Comparison of ENCODE assay signal across 8 cellular contexts in the genomic region with DNA sequence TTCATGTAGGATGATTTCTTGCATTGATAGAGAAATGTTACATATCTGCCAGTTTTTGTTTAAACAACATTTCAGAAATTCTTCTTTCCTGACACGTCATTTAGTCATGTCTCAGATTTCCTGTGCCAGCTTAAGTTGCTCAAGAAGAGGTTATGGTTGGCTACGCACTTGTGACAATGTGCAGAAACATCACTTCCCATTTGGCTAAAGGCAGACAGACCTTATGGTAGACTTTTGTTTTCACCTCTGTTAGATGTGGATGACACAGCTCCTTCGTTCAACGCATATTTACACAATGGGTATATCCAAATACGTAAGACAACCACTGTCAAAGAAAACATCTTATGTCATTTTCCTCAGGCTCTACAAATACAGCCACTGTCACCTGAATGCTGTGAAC.
DNase-seq lines count a peak whose midpoint lies in the region; ATAC-seq and TF ChIP-seq lines count a peak whose summit lies in the region.

No MANE protein-coding gene starts in this region.

- H3K14ac ChIP-seq in neuronal stem cell (ENCODE audit: low read length): no peak overlapping the region

- H3K4ac ChIP-seq in neuronal stem cell (ENCODE audit: low read length): no peak overlapping the region

- no peak overlapping the region for H3K18ac ChIP-seq in neuronal stem cell (ENCODE audit: low read length)

- no peaks in the 10 kb centered on the region for H3K79me1 ChIP-seq in neuronal stem cell (ENCODE audit: low read depth, low read length)

- H2BK15ac ChIP-seq in neuronal stem cell (ENCODE audit: low read length): no peak overlapping the region

- no peak overlapping the region for H2AK5ac ChIP-seq in neuronal stem cell (ENCODE audit: low read depth, low read length)

- H3K9me3 ChIP-seq in esophagus muscularis mucosa (no peaks in the 10 kb centered on the region), neuronal stem cell (replicated peaks in 1 of 2; ENCODE audit: control insufficient read depth in 2 of 2, insufficient read depth in 1 of 2, low read depth in 1 of 2, low read length in 2 of 2) (no peaks in the 10 kb centered on the region)

- H2BK120ac ChIP-seq in neuronal stem cell (ENCODE audit: low read depth, low read length): no peak overlapping the region

- H4K8ac ChIP-seq in neuronal stem cell (ENCODE audit: low read depth, low read length): no peak overlapping the region

- no peaks in the 10 kb centered on the region for H3K36me3 ChIP-seq in esophagus muscularis mucosa
- no peaks in the 10 kb centered on the region for H3K36me3 ChIP-seq in neuronal stem cell (replicated peaks in 1 of 2; ENCODE audit: control insufficient read depth in 2 of 2, insufficient read depth in 2 of 2, low read length in 2 of 2)
- no peaks in the 10 kb centered on the region for H3K36me3 ChIP-seq in H7 (replicated peaks; ENCODE audit: control insufficient read depth, insufficient read depth, low read length)

- H2BK5ac ChIP-seq in neuronal stem cell (ENCODE audit: low read length): no peak overlapping the region

- H3K27ac ChIP-seq in esophagus muscularis mucosa (replicated peaks in 1 of 4) (peak overlapping the region in 3 of 4 donors; percentile 34 to 42 (median 34)), neuronal stem cell (replicated peaks; ENCODE audit: low read length) (no peak overlapping the region)

- H3K27me3 ChIP-seq in esophagus muscularis mucosa: no peaks in the 10 kb centered on the region
- H3K27me3 ChIP-seq in neuronal stem cell (ENCODE audit: control insufficient read depth in 3 of 3, insufficient read depth in 3 of 3, low read depth in 1 of 3, low read length in 3 of 3): no peaks in the 10 kb centered on the region
- no peaks in the 10 kb centered on the region for H3K27me3 ChIP-seq in H7 (ENCODE audit: control insufficient read depth, insufficient read depth, low read length)

- no peak for TF ChIP-seq EP300 in esophagus muscularis mucosa (IDR thresholded peaks at IDR 0.05)

- TF ChIP-seq CTCF in esophagus muscularis mucosa (IDR thresholded peaks at IDR 0.05): no peak

- no peak overlapping the region for H2AFZ ChIP-seq in neuronal stem cell (ENCODE audit: low read length)

- H3K4me1 ChIP-seq in esophagus muscularis mucosa (peaks cover 0 to 9% (median 4%) of the 10 kb centered on the region in 4 donors), neuronal stem cell (ENCODE audit: control insufficient read depth in 2 of 2, insufficient read depth in 1 of 2, low read depth in 1 of 2, low read length in 2 of 2) (no peaks in the 10 kb centered on the region)

- no peak overlapping the region for H2BK12ac ChIP-seq in neuronal stem cell (ENCODE audit: low read length)

- ATAC-seq in GM18870 (IDR thresholded peaks at IDR 0.05; ENCODE audit: unreplicated experiment) (peak; percentile 90), HG02938 (IDR thresholded peaks at IDR 0.05; ENCODE audit: unreplicated experiment) (peak; percentile 87)

- H3K4me2 ChIP-seq in neuronal stem cell (ENCODE audit: insufficient read depth, low read length, poor library complexity, severe bottlenecking): no peak overlapping the region

- H4K91ac ChIP-seq in neuronal stem cell (ENCODE audit: low read depth, low read length, poor library complexity): no peak overlapping the region

- TF ChIP-seq POLR2A in esophagus muscularis mucosa (IDR thresholded peaks at IDR 0.05; ENCODE audit: low read depth): no peak

- 68% methylated on average over 5 of the region's 5 CpGs for WGBS in esophagus muscularis mucosa
- WGBS in neuronal stem cell (ENCODE audit: extremely low coverage in 2 of 2, insufficient read length in 2 of 2, insufficient replicate concordance in 1 of 2), 2 donors: no CpG with 5 or more reads among the region's 5 CpGs

- no peak overlapping the region for H3K23ac ChIP-seq in neuronal stem cell (ENCODE audit: low read depth, low read length, poor library complexity)

- no peak overlapping the region for H3K9ac ChIP-seq in neuronal stem cell (ENCODE audit: low read depth, low read length, poor library complexity)

- H3K4me3 ChIP-seq in esophagus muscularis mucosa (no peak overlapping the region), neuronal stem cell (ENCODE audit: low read length in 2 of 2) (no peak overlapping the region), H7 (ENCODE audit: insufficient read depth, low read depth, low read length) (no peak overlapping the region)

- DNase-seq in NOMO-1 treated with DMSO at 0.1 percent for 48 hours (lab: John Stamatoyannopoulos, UW; ENCODE audit: unreplicated experiment) (peak; percentile 68), esophagus muscularis mucosa (ENCODE audit: extremely low spot score) (no peak), pulmonary artery endothelial cell (ENCODE audit: low read depth, low spot score) (peak; percentile 90), neuronal stem cell (ENCODE audit: low spot score) (no peak), activated T-cell treated with anti-CD3 and anti-CD28 coated beads for 4 hours (no peak), H7 (no peak)

- intact Hi-C loops in esophagus muscularis mucosa (cut with DNase I): no loop called here

Comparison
In these comparisons a context has a peak if more than half of its experiments do, and no peak if none do; other contexts are left out.
1. DNase-seq: peak in NOMO-1 treated with DMSO at 0.1 percent for 48 hours (single experiment) and pulmonary artery endothelial cell (single experiment); none in esophagus muscularis mucosa (single experiment), neuronal stem cell (single experiment), activated T-cell treated with anti-CD3 and anti-CD28 coated beads for 4 hours (single experiment) and H7 (single experiment).